8 cellular contexts compared by ENCODE assay signal in the genomic region with DNA sequence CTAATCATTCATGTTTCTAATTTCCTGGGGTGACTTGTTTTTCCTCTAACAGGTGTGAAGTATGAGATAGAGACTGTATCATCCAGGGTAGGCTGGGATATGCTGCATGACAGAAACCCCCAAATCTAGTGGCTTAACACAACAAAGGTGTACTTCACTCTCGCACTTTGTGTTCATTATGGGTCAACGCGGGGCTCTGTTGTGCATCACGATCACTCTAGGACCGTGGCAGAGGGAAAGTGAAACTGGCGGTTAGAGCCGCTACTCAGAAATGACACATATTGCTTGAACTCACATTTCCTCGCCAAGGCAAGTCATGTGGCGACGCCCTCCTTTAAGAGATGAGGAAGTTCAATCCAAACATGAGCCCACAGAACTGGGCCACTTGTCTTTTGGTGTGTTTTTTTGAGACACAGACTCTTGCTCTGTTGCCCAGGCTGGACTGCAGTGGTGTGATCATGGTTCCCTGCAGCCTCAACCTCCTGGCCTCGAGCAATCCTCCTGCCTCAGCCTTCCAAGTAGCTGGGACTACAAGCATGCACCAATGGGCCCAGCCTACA. TPM values are rescaled to one million over a fixed set of nuclear protein-coding genes. Genes with fewer than 3 reads are reported as not detected.
DNase-seq lines count a peak whose midpoint lies in the region; ATAC-seq and TF ChIP-seq lines count a peak whose summit lies in the region.

No MANE protein-coding gene starts in this region.

- no peaks in the 10 kb centered on the region for H3K27me3 ChIP-seq in Panc1 (ENCODE audit: control insufficient read depth, insufficient read depth, low read length)
- no peaks in the 10 kb centered on the region for H3K27me3 ChIP-seq in GM23338 (ENCODE audit: insufficient read depth)

- no peaks in the 10 kb centered on the region for H3K36me3 Mint-ChIP-seq in GM23338 (ENCODE audit: low read depth)
- H3K36me3 Mint-ChIP-seq in glutamatergic neuron (ENCODE audit: unreplicated experiment) = no peaks in the 10 kb centered on the region

- POLR2A ChIA-PET in Panc1 (lab: Charles Lee) = no interaction called here

- no peaks in the 10 kb centered on the region for H3K9me2 ChIP-seq in GM23338 (ENCODE audit: insufficient read depth)

- no peaks in the 10 kb centered on the region for H3F3A ChIP-seq in GM23338 (replicated peaks; ENCODE audit: low read depth)

- TF ChIP-seq CTCF in Panc1 (IDR thresholded peaks at IDR 0.05) (no peak), GM23338 (conservative IDR thresholded peaks at IDR 0.05; ENCODE audit: low read depth in 2 of 2) (no peak), glutamatergic neuron (IDR thresholded peaks at IDR 0.05; ENCODE audit: partially characterized antibody, unreplicated experiment) (no peak)

- peaks cover 13% of the 10 kb centered on the region for H3K4me1 Mint-ChIP-seq in GM23338
- no peaks in the 10 kb centered on the region for H3K4me1 Mint-ChIP-seq in glutamatergic neuron (ENCODE audit: low read depth, unreplicated experiment)

- BruUV-seq in Panc1 (replicated peaks; lab: Mats Ljungman, UMichigan) = no TSS peak

- no peaks in the 10 kb centered on the region for H3K79me2 ChIP-seq in GM23338 (replicated peaks; ENCODE audit: insufficient read depth)

- H3K27ac Mint-ChIP-seq in GM23338 = no peak overlapping the region
- H3K27ac Mint-ChIP-seq in glutamatergic neuron (ENCODE audit: unreplicated experiment) = no peak overlapping the region

- H3K27me3 Mint-ChIP-seq in GM23338 (ENCODE audit: insufficient read depth, low read depth, poor library complexity) (peaks cover 2% of the 10 kb centered on the region), glutamatergic neuron (ENCODE audit: unreplicated experiment) (peaks cover 2% of the 10 kb centered on the region)

- H3K4me3 ChIP-seq in Panc1 (ENCODE audit: low read depth in 2 of 2, low read length in 2 of 2) (peak overlapping the region; percentile 20 to 45), GM23338 (no peak overlapping the region)

- H3K9me3 Mint-ChIP-seq in GM23338 = no peaks in the 10 kb centered on the region
- no peaks in the 10 kb centered on the region for H3K9me3 Mint-ChIP-seq in glutamatergic neuron (ENCODE audit: unreplicated experiment)

- intact Hi-C loops in Panc1 (cut with micrococcal nuclease; ENCODE audit: unreplicated experiment) = no loop called here
- intact Hi-C loops in left cardiac atrium (cut with DNase I) = no loop called here

- H3K4me2 ChIP-seq in GM23338 = no peak overlapping the region

- H2AFZ ChIP-seq in GM23338 = no peak overlapping the region

- H3K36me3 ChIP-seq in Panc1 (ENCODE audit: control insufficient read depth, insufficient read depth, low read length) = no peaks in the 10 kb centered on the region
- H3K36me3 ChIP-seq in GM23338 (ENCODE audit: insufficient read depth) = no peaks in the 10 kb centered on the region

- H3K4me1 ChIP-seq in Panc1 (ENCODE audit: control insufficient read depth, insufficient read depth, low read length) (peaks cover 6% of the 10 kb centered on the region; the same call in 1 of the 2 replicates), GM23338 (ENCODE audit: insufficient read depth) (no peaks in the 10 kb centered on the region)

- in situ Hi-C loops in Panc1 (cut with HindIII; ENCODE audit: low pct_unique_long_range_greater_than_20kb, low sequenced_read_pairs) = no loop called here

- H3K4me3 Mint-ChIP-seq in GM23338 = no peak overlapping the region
- H3K4me3 Mint-ChIP-seq in glutamatergic neuron (ENCODE audit: unreplicated experiment) = no peak overlapping the region

- CTCF ChIA-PET in Panc1 (lab: Charles Lee) = no interaction called here

- ATAC-seq in GM18867 (IDR thresholded peaks at IDR 0.05; ENCODE audit: unreplicated experiment) (peak; percentile 94), HG02981 (IDR thresholded peaks at IDR 0.05; ENCODE audit: unreplicated experiment) (peak; percentile 95), Panc1 (peak; percentile 90), left cardiac atrium (peak; percentile 84 to 87), GM23338 (no peak)

- no peaks in the 10 kb centered on the region for H4K20me1 ChIP-seq in GM23338 (replicated peaks; ENCODE audit: insufficient read depth)

- no peak for DNase-seq in Panc1 (ENCODE audit: low read depth, low spot score)
- peak; percentile 44 to 50 for DNase-seq in activated T-helper 1 cell treated with anti-CD3 and anti-CD28 coated beads, Interleukin-2, amount 50 U/mL, for 16 hours (ENCODE audit: low read depth in 1 of 2, low spot score in 1 of 2)
- peak; percentile 64 for DNase-seq in left cardiac atrium
- peak; percentile 72 for DNase-seq in stimulated activated CD4-positive, alpha-beta T cell treated with anti-CD3 and anti-CD28 coated beads, Interleukin-2, amount 100 ng/mL, for 4 hours (ENCODE audit: low read depth)
- DNase-seq in GM23338 (ENCODE audit: low spot score) = no peak
- DNase-seq in glutamatergic neuron = no peak

- H3K27ac ChIP-seq in Panc1 (ENCODE audit: low read length) = peak overlapping the region; percentile 51
- H3K27ac ChIP-seq in GM23338 (ENCODE audit: low read depth) = no peak overlapping the region

- H3K9me3 ChIP-seq in Panc1 (ENCODE audit: control insufficient read depth, insufficient read depth, low read depth, low read length) = no peaks in the 10 kb centered on the region

TF ChIP-seq in GM23338, 12 proteins besides CTCF, POLR2A, EP300 and RAD21 (continues in another document):
- TF ChIP-seq NANOG (IDR thresholded peaks at IDR 0.05; ENCODE audit: borderline replicate concordance) = no peak
- TF ChIP-seq, protein P1, sequence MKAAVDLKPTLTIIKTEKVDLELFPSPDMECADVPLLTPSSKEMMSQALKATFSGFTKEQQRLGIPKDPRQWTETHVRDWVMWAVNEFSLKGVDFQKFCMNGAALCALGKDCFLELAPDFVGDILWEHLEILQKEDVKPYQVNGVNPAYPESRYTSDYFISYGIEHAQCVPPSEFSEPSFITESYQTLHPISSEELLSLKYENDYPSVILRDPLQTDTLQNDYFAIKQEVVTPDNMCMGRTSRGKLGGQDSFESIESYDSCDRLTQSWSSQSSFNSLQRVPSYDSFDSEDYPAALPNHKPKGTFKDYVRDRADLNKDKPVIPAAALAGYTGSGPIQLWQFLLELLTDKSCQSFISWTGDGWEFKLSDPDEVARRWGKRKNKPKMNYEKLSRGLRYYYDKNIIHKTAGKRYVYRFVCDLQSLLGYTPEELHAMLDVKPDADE (IDR thresholded peaks at IDR 0.05) = no peak
- no peak for TF ChIP-seq STAT1 (IDR thresholded peaks at IDR 0.05; ENCODE audit: unreplicated experiment)
- TF ChIP-seq ZNF114 (CRISPR knock-in tag; IDR thresholded peaks at IDR 0.05) = no peak
- no peak for TF ChIP-seq ZNF331 (CRISPR knock-in tag; IDR thresholded peaks at IDR 0.05; ENCODE audit: low read depth)
- TF ChIP-seq POLR2AphosphoS5 (IDR thresholded peaks at IDR 0.05; ENCODE audit: low read depth) = no peak
- TF ChIP-seq CREB1 (CRISPR knock-in tag; IDR thresholded peaks at IDR 0.05; ENCODE audit: low read depth) = no peak

RNA-seq across cellular contexts. Expression of gene TMEM230, which starts 34.4 kb away (rescaled TPM):
- total RNA-seq in Panc1 (2021; ENCODE audit: unreplicated experiment) (89.3 TPM), left cardiac atrium (10 to 100 TPM; 93.4 to 97.1 TPM), glutamatergic neuron (ENCODE audit: unreplicated experiment) (78.2 TPM)
- polyA plus RNA-seq in Panc1 (2012; ENCODE audit: insufficient read length) = 77.7 TPM
- total RNA-seq in GM23338 (2014; rRNA removed; shearing (Covaris generic)) = 93.4 and 102 TPM in 2 replicates
- 110 and 113 TPM in 2 replicates for polyA plus RNA-seq in GM23338 (2016; fragmentation: Nextera tagmentation; extraction: Ambion mirVana)

RNA-seq across cellular contexts. Expression of gene PCNA, which starts 41.3 kb away (rescaled TPM):
- 182 TPM for total RNA-seq in Panc1 (2021; ENCODE audit: unreplicated experiment)
- polyA plus RNA-seq in Panc1 (2012; ENCODE audit: insufficient read length) = 106 TPM
- 10 to 100 TPM; 23.9 to 38.1 TPM for total RNA-seq in left cardiac atrium
- total RNA-seq in GM23338 (2014; rRNA removed; shearing (Covaris generic)) = 413 and 428 TPM in 2 replicates
- polyA plus RNA-seq in GM23338 (2016; fragmentation: Nextera tagmentation; extraction: Ambion mirVana) = 349 and 353 TPM in 2 replicates
- total RNA-seq in glutamatergic neuron (ENCODE audit: unreplicated experiment) = 43.3 TPM

RNA-seq across cellular contexts. Expression of gene CDS2, which starts 48.3 kb away (rescaled TPM):
- total RNA-seq in Panc1 (2021; ENCODE audit: unreplicated experiment) = 54.0 TPM
- 29.1 TPM for polyA plus RNA-seq in Panc1 (2012; ENCODE audit: insufficient read length)
- 10 to 100 TPM; 57.7 to 77.7 TPM for total RNA-seq in left cardiac atrium
- 40.1 and 40.8 TPM in 2 replicates for total RNA-seq in GM23338 (2014; rRNA removed; shearing (Covaris generic))
- polyA plus RNA-seq in GM23338 (2016; fragmentation: Nextera tagmentation; extraction: Ambion mirVana) = 16.8 and 17.5 TPM in 2 replicates
- 153 TPM for total RNA-seq in glutamatergic neuron (ENCODE audit: unreplicated experiment)

Comparison
In these comparisons a context has a peak if more than half of its experiments do, and no peak if none do; other contexts are left out.
1. DNase-seq: peak in activated T-helper 1 cell treated with anti-CD3 and anti-CD28 coated beads, Interleukin-2, amount 50 U/mL, for 16 hours (2 of 2), left cardiac atrium (single experiment) and stimulated activated CD4-positive, alpha-beta T cell treated with anti-CD3 and anti-CD28 coated beads, Interleukin-2, amount 100 ng/mL, for 4 hours (single experiment); none in Panc1 (single experiment), GM23338 (single experiment) and glutamatergic neuron (single experiment).